26 cellular contexts compared by ENCODE assay signal in the genomic region with DNA sequence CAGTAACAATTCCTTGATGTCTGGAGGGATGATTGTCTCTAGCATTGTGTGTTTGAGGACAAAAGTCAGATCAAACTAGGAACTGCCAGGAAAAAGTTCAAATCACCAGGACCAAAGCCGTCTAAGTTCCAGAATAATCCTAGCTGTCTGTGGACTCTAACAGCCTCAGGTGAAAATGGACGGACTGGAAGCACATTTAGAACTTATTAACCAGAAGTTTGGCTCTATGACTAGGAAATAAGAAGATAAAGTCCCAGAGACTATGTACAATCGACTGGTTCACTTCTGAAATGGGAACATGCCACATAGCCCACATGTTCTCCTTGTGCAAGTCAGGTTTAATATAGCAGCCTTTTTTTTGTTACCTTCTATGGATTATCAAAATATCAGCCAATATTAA.
"Had no signal": no experiment of that assay in that cellular context is flagged by ENCODE, and none has a peak within 500 bp of the region (broad histone marks: within the 10 kb centered on the region; RNA-seq: fewer than 3 reads in every experiment).

No MANE protein-coding gene starts in this region.

- H3K4me1 ChIP-seq: gastrocnemius medialis, heart left ventricle, prostate gland, thyroid gland, vagina had no signal

- H3K9me3 Mint-ChIP-seq: naive B cell; natural killer cell treated with Interleukin-12 subunit alpha and Interleukin-12 subunit beta and Interleukin-15 and Interleukin-18, amount 100 ng/mL, for 72 hours; neural crest cell had no signal

- H3K4me3 ChIP-seq: dorsolateral prefrontal cortex, gastrocnemius medialis, heart left ventricle, hepatocyte, prostate gland, skin epidermis, thyroid gland, vagina had no signal

- H3K4me2 ChIP-seq: hepatocyte had no signal

- H2AFZ ChIP-seq: hepatocyte had no signal

- H3K36me3 Mint-ChIP-seq: naive B cell had no signal

- H3K27me3 ChIP-seq: dorsolateral prefrontal cortex, gastrocnemius medialis, heart left ventricle, hepatocyte, neutrophil, thyroid gland, vagina had no signal

- H3K9me3 ChIP-seq: gastrocnemius medialis, heart left ventricle, neutrophil, prostate gland, thyroid gland, vagina had no signal

- H3K4me3 Mint-ChIP-seq: naive B cell; natural killer cell treated with Interleukin-12 subunit alpha and Interleukin-12 subunit beta and Interleukin-15 and Interleukin-18, amount 100 ng/mL, for 72 hours; neural crest cell; stimulated activated naive CD8-positive, alpha-beta T cell treated with anti-CD3 and anti-CD28 coated beads, Interleukin-15, amount 100 ng/mL, for 72 hours had no signal

- H3K4me1 Mint-ChIP-seq: naive B cell; neural crest cell; stimulated activated naive CD8-positive, alpha-beta T cell treated with anti-CD3 and anti-CD28 coated beads, Interleukin-15, amount 100 ng/mL, for 72 hours had no signal

- H3K27ac Mint-ChIP-seq: natural killer cell treated with Interleukin-12 subunit alpha and Interleukin-12 subunit beta and Interleukin-15 and Interleukin-18, amount 100 ng/mL, for 72 hours; stimulated activated naive CD8-positive, alpha-beta T cell treated with anti-CD3 and anti-CD28 coated beads, Interleukin-15, amount 100 ng/mL, for 72 hours had no signal

- H3K27ac ChIP-seq: dorsolateral prefrontal cortex, gastrocnemius medialis, heart left ventricle, hepatocyte, neutrophil, prostate gland, skin epidermis, thyroid gland, vagina had no signal

- DNase-seq: caudate nucleus; cerebellar nuclear complex; cortex of kidney; dorsolateral prefrontal cortex; effector CD4-positive, alpha-beta T cell; gastrocnemius medialis; heart left ventricle; left colon; left ventricle myocardium superior; mesendoderm; naive B cell; right cardiac atrium; stimulated activated CD4-positive, alpha-beta T cell treated with anti-CD3 and anti-CD28 coated beads, Interleukin-15, amount 100 ng/mL, for 24 hours; stimulated activated CD4-positive, alpha-beta T cell treated with anti-CD3 and anti-CD28 coated beads, Interleukin-4, amount 100 ng/mL, for 1 hour; stimulated activated CD8-positive, alpha-beta memory T cell treated with anti-CD3 and anti-CD28 coated beads, Interleukin-4, amount 100 ng/mL, for 48 hours; stimulated activated naive CD4-positive, alpha-beta T cell; stimulated activated naive CD8-positive, alpha-beta T cell treated with anti-CD3 and anti-CD28 coated beads, Interleukin-15, amount 100 ng/mL, for 72 hours; thyroid gland; trophoblast cell had no signal

- H3K79me2 ChIP-seq: hepatocyte had no signal

- H3K27me3 Mint-ChIP-seq: naive B cell; stimulated activated naive CD8-positive, alpha-beta T cell treated with anti-CD3 and anti-CD28 coated beads, Interleukin-15, amount 100 ng/mL, for 72 hours had no signal

- H3K36me3 ChIP-seq: gastrocnemius medialis, heart left ventricle, neutrophil, prostate gland, thyroid gland, vagina had no signal

- ATAC-seq: gastrocnemius medialis; heart left ventricle; left colon; left ventricle myocardium superior; natural killer cell treated with Interleukin-12 subunit alpha and Interleukin-12 subunit beta and Interleukin-15 and Interleukin-18, amount 100 ng/mL, for 72 hours; right cardiac atrium; stimulated activated naive CD8-positive, alpha-beta T cell treated with anti-CD3 and anti-CD28 coated beads, Interleukin-15, amount 100 ng/mL, for 72 hours had no signal
